In genomic region chr6:43506667-43507471, GRCh38 we compare ENCODE assay signal across 9 cellular contexts. TPM values are rescaled to one million over a fixed set of nuclear protein-coding genes. Genes with fewer than 3 reads are reported as not detected.
DNase-seq lines count a peak whose midpoint lies in the region; TF ChIP-seq lines count a peak whose summit lies in the region.
"Had no signal": no experiment of that assay in that cellular context is flagged by ENCODE, and none has a peak within 500 bp of the region (broad histone marks: within the 10 kb centered on the region; RNA-seq: fewer than 3 reads in every experiment).

No MANE protein-coding gene starts in this region.

- no peak overlapping the region for H3K27ac ChIP-seq in endodermal cell (ENCODE audit: low read depth, low read length)

- DNase-seq in NCI-H524 (lab: John Stamatoyannopoulos, UW) (peak; percentile 36 to 78), NCI-H524 treated with DMSO at 0.1 percent for 48 hours (lab: John Stamatoyannopoulos, UW) (no peak), HT-29 (ENCODE audit: low spot score) (peak; percentile 92), NT2/D1 (ENCODE audit: low read depth, low spot score) (peak; percentile 76), endodermal cell (peak; percentile 94), midbrain (lab: John Stamatoyannopoulos, UW) (peak; percentile 87)
- DNase-seq in activated CD8-positive, alpha-beta memory T cell treated with anti-CD3 and anti-CD28 coated beads for 48 hours (ENCODE audit: low read depth in 2 of 3, low spot score in 2 of 3), result peak; percentile 40 to 86 (median 52)
- peak; percentile 63 for DNase-seq in stimulated activated CD8-positive, alpha-beta memory T cell treated with anti-CD3 and anti-CD28 coated beads, Interleukin-4, amount 100 ng/mL, for 24 hours (ENCODE audit: low read depth)

- peak; percentile 95 for TF ChIP-seq CTCF in endodermal cell (conservative IDR thresholded peaks at IDR 0.05)

- H3K36me3 ChIP-seq in NT2/D1 (ENCODE audit: insufficient read depth, insufficient read length, low read length), result peaks cover 53% of the 10 kb centered on the region
- peaks cover 28% of the 10 kb centered on the region for H3K36me3 ChIP-seq in endodermal cell (ENCODE audit: control insufficient read depth, insufficient read depth, low read length)

- H3K27me3 Mint-ChIP-seq in endodermal cell (ENCODE audit: insufficient read depth), result peaks cover 31% of the 10 kb centered on the region

- no peak overlapping the region for H3K4me3 Mint-ChIP-seq in endodermal cell

- H3K4me1 ChIP-seq in NT2/D1 (ENCODE audit: insufficient read depth, insufficient read length), result peaks cover 4% of the 10 kb centered on the region
- no peaks in the 10 kb centered on the region for H3K4me1 ChIP-seq in endodermal cell (ENCODE audit: control insufficient read depth, insufficient read depth, low read length)

- WGBS in endodermal cell (ENCODE audit: insufficient coverage in 1 of 2, insufficient read length in 1 of 2), 2 experiments, result 29 to 43% methylated on average over 11 to 14 of the region's 14 CpGs

- H3K9me3 Mint-ChIP-seq in endodermal cell, result no peaks in the 10 kb centered on the region

- H3K9me3 ChIP-seq in NT2/D1 (ENCODE audit: insufficient read depth, low read length), result no peaks in the 10 kb centered on the region
- H3K9me3 ChIP-seq in endodermal cell (ENCODE audit: control insufficient read depth, low read length), result no peaks in the 10 kb centered on the region
- H3K9me3 ChIP-seq: BLaER1 treated with 17β-estradiol and CSF1 and Interleukin-3, amounts not matched to agents 10 nM and 100 nM had no signal

- no peak overlapping the region for H3K27ac Mint-ChIP-seq in endodermal cell

- peaks cover 29% of the 10 kb centered on the region for H3K36me3 Mint-ChIP-seq in endodermal cell (ENCODE audit: low read depth)

- H3K9ac ChIP-seq in NT2/D1 (ENCODE audit: insufficient read length, low read depth), result peak overlapping the region; percentile 36
- H3K9ac ChIP-seq in endodermal cell (ENCODE audit: extremely low read depth, low read length, poor library complexity, severe bottlenecking), result no peak overlapping the region

- H3K4me3 ChIP-seq in NT2/D1 (ENCODE audit: insufficient read length, low read depth) (no peak overlapping the region), endodermal cell (ENCODE audit: low read length) (no peak overlapping the region)
- H3K4me3 ChIP-seq: BLaER1 treated with 17β-estradiol and CSF1 and Interleukin-3, amounts not matched to agents 10 nM and 100 nM had no signal

- H3K4me1 Mint-ChIP-seq in endodermal cell, result peaks cover 2% of the 10 kb centered on the region

- H3K27me3 ChIP-seq in NT2/D1 (ENCODE audit: insufficient read depth, insufficient read length) (peaks cover 22% of the 10 kb centered on the region), endodermal cell (ENCODE audit: control insufficient read depth, insufficient read depth, low read length, poor library complexity, severe bottlenecking) (peaks cover 23% of the 10 kb centered on the region)

RNA-seq across cellular contexts. Expression of gene LRRC73, which starts 3.3 kb away (rescaled TPM):
- 1.4 and 2.0 TPM in 2 replicates for total RNA-seq in HT-29 (2014; rRNA removed; shearing (Covaris generic))
- under 1 TPM; 0.46 to 0.64 TPM for total RNA-seq in endodermal cell
- polyA plus RNA-seq in endodermal cell (2013, experiment 1 of 2), result 1.2 TPM
- 1.4 TPM for polyA plus RNA-seq in endodermal cell (2013, experiment 2 of 2)

RNA-seq across cellular contexts. Expression of gene YIPF3, which starts 9.9 kb away (rescaled TPM):
- total RNA-seq in HT-29 (2014; rRNA removed; shearing (Covaris generic)), result 92.4 and 102 TPM in 2 replicates
- 100 to 1,000 TPM in 1 of 2 donors, 10 to 100 TPM in 1; 87.7 to 103 TPM for total RNA-seq in endodermal cell
- polyA plus RNA-seq in endodermal cell (2013, experiment 1 of 2), result 117 TPM
- 99.9 TPM for polyA plus RNA-seq in endodermal cell (2013, experiment 2 of 2)

RNA-seq across cellular contexts. Expression of gene POLR1C, which starts 10.0 kb away (rescaled TPM):
- 42.4 and 56.0 TPM in 2 replicates for total RNA-seq in HT-29 (2014; rRNA removed; shearing (Covaris generic))
- 10 to 100 TPM; 37.6 to 44.2 TPM for total RNA-seq in endodermal cell
- polyA plus RNA-seq in endodermal cell (2013, experiment 1 of 2), result 35.3 TPM
- 27.4 TPM for polyA plus RNA-seq in endodermal cell (2013, experiment 2 of 2)

RNA-seq across cellular contexts. Expression of gene TJAP1, which starts 29.5 kb away (rescaled TPM):
- total RNA-seq in HT-29 (2014; rRNA removed; shearing (Covaris generic)), result 19.9 and 20.4 TPM in 2 replicates
- 10 to 100 TPM; 44.3 to 50.2 TPM for total RNA-seq in endodermal cell
- polyA plus RNA-seq in endodermal cell (2013, experiment 1 of 2), result 42.1 TPM
- polyA plus RNA-seq in endodermal cell (2013, experiment 2 of 2), result 33.3 TPM

RNA-seq across cellular contexts. Expression of gene DLK2, which starts 51.5 kb away (rescaled TPM):
- total RNA-seq in HT-29 (2014; rRNA removed; shearing (Covaris generic)), result 0.10 and 0.34 TPM in 2 replicates
- total RNA-seq in endodermal cell, result not detected
- polyA plus RNA-seq in endodermal cell (2013, experiment 1 of 2), result 0.68 TPM
- 0.46 TPM for polyA plus RNA-seq in endodermal cell (2013, experiment 2 of 2)
